In the genomic region with DNA sequence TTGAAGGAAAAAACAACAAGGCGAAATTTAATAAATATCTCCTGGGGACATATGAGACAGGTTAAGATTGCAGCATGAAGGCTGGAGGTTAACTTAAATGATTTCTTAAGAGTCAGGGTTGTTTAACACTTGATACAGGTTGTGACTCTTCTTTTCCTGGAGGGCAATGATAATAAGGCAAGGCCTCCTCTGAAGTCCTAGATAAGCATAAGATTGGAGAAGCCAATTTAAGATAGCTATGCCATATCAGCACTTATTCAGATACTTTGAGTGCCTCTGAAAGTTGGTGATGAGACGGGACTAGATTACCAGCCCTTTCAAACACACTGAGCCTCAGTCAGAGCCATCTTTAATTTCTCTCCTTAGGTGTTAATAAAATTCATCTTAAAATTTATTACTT, we compare ENCODE assay signal across 1 cellular context.
TF ChIP-seq lines count a peak whose summit lies in the region.

No MANE protein-coding gene starts in this region.

TF ChIP-seq in K562, 482 proteins besides CTCF, POLR2A, EP300 and RAD21 (continued from another document):
- TF ChIP-seq, protein P1, sequence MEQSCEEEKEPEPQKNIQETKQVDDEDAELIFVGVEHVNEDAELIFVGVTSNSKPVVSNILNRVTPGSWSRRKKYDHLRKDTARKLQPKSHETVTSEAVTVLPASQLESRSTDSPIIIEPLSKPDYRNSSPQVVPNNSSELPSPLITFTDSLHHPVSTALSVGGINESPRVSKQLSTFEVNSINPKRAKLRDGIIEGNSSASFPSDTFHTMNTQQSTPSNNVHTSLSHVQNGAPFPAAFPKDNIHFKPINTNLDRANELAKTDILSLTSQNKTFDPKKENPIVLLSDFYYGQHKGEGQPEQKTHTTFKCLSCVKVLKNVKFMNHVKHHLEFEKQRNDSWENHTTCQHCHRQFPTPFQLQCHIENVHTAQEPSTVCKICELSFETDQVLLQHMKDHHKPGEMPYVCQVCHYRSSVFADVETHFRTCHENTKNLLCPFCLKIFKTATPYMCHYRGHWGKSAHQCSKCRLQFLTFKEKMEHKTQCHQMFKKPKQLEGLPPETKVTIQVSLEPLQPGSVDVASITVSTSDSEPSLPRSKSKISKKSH (CRISPR knock-in tag; IDR thresholded peaks at IDR 0.05): no peak
- TF ChIP-seq, protein P2, sequence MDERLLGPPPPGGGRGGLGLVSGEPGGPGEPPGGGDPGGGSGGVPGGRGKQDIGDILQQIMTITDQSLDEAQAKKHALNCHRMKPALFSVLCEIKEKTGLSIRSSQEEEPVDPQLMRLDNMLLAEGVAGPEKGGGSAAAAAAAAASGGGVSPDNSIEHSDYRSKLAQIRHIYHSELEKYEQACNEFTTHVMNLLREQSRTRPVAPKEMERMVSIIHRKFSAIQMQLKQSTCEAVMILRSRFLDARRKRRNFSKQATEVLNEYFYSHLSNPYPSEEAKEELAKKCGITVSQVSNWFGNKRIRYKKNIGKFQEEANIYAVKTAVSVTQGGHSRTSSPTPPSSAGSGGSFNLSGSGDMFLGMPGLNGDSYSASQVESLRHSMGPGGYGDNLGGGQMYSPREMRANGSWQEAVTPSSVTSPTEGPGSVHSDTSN (CRISPR knock-in tag; IDR thresholded peaks at IDR 0.05; ENCODE audit: low read depth): no peak
- TF ChIP-seq, protein P2 (tag; conservative IDR thresholded peaks at IDR 0.05; ENCODE audit: low read depth): no peak
- TF ChIP-seq TAL1 (IDR thresholded peaks at IDR 0.05) (peak; percentile 36; the same call in 1 of the 2 replicates), CHD4 (IDR thresholded peaks at IDR 0.05; ENCODE audit: insufficient read depth, insufficient replicate concordance, low read depth, low read length, poor library complexity, severe bottlenecking) (no peak)
